ENCODE assay signal across 12 cellular contexts in genomic region chr4:159018062-159018629, GRCh38.
A peak's percentile ranks its signal among the peaks of the same experiment; 100 is the strongest.
DNase-seq lines count a peak whose midpoint lies in the region; ATAC-seq and TF ChIP-seq lines count a peak whose summit lies in the region.
"Had no signal": no experiment of that assay in that cellular context is flagged by ENCODE, and none has a peak within 500 bp of the region (broad histone marks: within the 10 kb centered on the region; RNA-seq: fewer than 3 reads in every experiment).

No MANE protein-coding gene starts in this region.

- DNase-seq in left cardiac atrium (no peak), right atrium auricular region (ENCODE audit: low spot score) (no peak), NCI-H2107 treated with DMSO at 0.1 percent for 48 hours (lab: John Stamatoyannopoulos, UW; ENCODE audit: unreplicated experiment) (peak; percentile 79), SK-N-DZ (ENCODE audit: low spot score) (no peak), DMS153 treated with DMSO at 0.1 percent for 48 hours (lab: John Stamatoyannopoulos, UW; ENCODE audit: unreplicated experiment) (no peak)
- no peak for DNase-seq in activated CD4-positive, alpha-beta T cell treated with anti-CD3 and anti-CD28 coated beads, Interleukin-2, amount 50 U/mL, for 1 hour
- DNase-seq: ACHN, NCI-H510A had no signal

- no peak overlapping the region for H3K27ac Mint-ChIP-seq in activated T-helper 17 cell treated with anti-CD3 and anti-CD28 coated beads, Interleukin-2, amount 50 U/mL, for 72 hours
- H3K27ac Mint-ChIP-seq: GM23338 had no signal

- no peak overlapping the region for H3K4me3 Mint-ChIP-seq in activated T-helper 17 cell treated with anti-CD3 and anti-CD28 coated beads, Interleukin-2, amount 50 U/mL, for 72 hours
- H3K4me3 Mint-ChIP-seq: GM23338 had no signal

- TF ChIP-seq CTCF in right atrium auricular region (IDR thresholded peaks at IDR 0.05) = no peak

- no peaks in the 10 kb centered on the region for H3K4me1 ChIP-seq in right atrium auricular region

- peak; percentile 47 to 74 for ATAC-seq in left cardiac atrium
- peak; percentile 94 for ATAC-seq in HG02885 (IDR thresholded peaks at IDR 0.05; ENCODE audit: poor library complexity, unreplicated experiment)
- no peak for ATAC-seq in activated T-helper 17 cell treated with anti-CD3 and anti-CD28 coated beads, Interleukin-2, amount 50 U/mL, for 72 hours (replicated peaks)
- ATAC-seq: GM23338 had no signal

- no peaks in the 10 kb centered on the region for H3K27me3 ChIP-seq in right atrium auricular region
- H3K27me3 ChIP-seq: heart right ventricle had no signal

- no peaks in the 10 kb centered on the region for H3K36me3 ChIP-seq in right atrium auricular region
- H3K36me3 ChIP-seq: heart right ventricle had no signal

- H3K4me1 Mint-ChIP-seq in activated T-helper 17 cell treated with anti-CD3 and anti-CD28 coated beads, Interleukin-2, amount 50 U/mL, for 72 hours = no peaks in the 10 kb centered on the region

- no peaks in the 10 kb centered on the region for H3K9me3 ChIP-seq in right atrium auricular region
- H3K9me3 ChIP-seq: heart right ventricle had no signal

- H3K4me3 ChIP-seq in right atrium auricular region = no peak overlapping the region
- H3K4me3 ChIP-seq: GM23338, heart right ventricle had no signal

- no peaks in the 10 kb centered on the region for H3K9me3 Mint-ChIP-seq in activated T-helper 17 cell treated with anti-CD3 and anti-CD28 coated beads, Interleukin-2, amount 50 U/mL, for 72 hours
- H3K9me3 Mint-ChIP-seq: GM23338 had no signal

- no peak overlapping the region for H3K27ac ChIP-seq in right atrium auricular region
- H3K27ac ChIP-seq: heart right ventricle had no signal

- H3K36me3 Mint-ChIP-seq in activated T-helper 17 cell treated with anti-CD3 and anti-CD28 coated beads, Interleukin-2, amount 50 U/mL, for 72 hours (ENCODE audit: low read depth) = no peaks in the 10 kb centered on the region

- intact Hi-C loops in left cardiac atrium (cut with DNase I) = no loop called here

- peaks cover 3% of the 10 kb centered on the region for H3K27me3 Mint-ChIP-seq in activated T-helper 17 cell treated with anti-CD3 and anti-CD28 coated beads, Interleukin-2, amount 50 U/mL, for 72 hours
